10 cellular contexts compared by ENCODE assay signal in genomic region chrX:69028006-69028760, GRCh38.
A peak's percentile ranks its signal among the peaks of the same experiment; 100 is the strongest.
DNase-seq lines count a peak whose midpoint lies in the region; ATAC-seq and TF ChIP-seq lines count a peak whose summit lies in the region.
"Had no signal": no experiment of that assay in that cellular context is flagged by ENCODE, and none has a peak within 500 bp of the region (broad histone marks: within the 10 kb centered on the region; RNA-seq: fewer than 3 reads in every experiment).

No MANE protein-coding gene starts in this region.

- WGBS in smooth muscle cell (ENCODE audit: low lambda C conversion rate): 63% methylated on average over 8 of the region's 8 CpGs
- WGBS in tibial nerve, 2 donors: 61 to 73% methylated on average over 4 to 8 of the region's 8 CpGs

- H3K9me3 Mint-ChIP-seq in WTC11: no peaks in the 10 kb centered on the region
- H3K9me3 Mint-ChIP-seq: natural killer cell treated with Interleukin-12 subunit alpha and Interleukin-12 subunit beta and Interleukin-15 and Interleukin-18, amount 100 ng/mL, for 72 hours; T-helper 1 cell treated with Interleukin-12 subunit alpha and Interleukin-12 subunit beta and Interleukin-4 antibody, amounts not matched to agents 30 μg/mL and 1 μg/mL, for 36 hours had no signal

- H3K4me2 ChIP-seq in smooth muscle cell: peak overlapping the region; percentile 19

- no peak overlapping the region for H2AFZ ChIP-seq in smooth muscle cell (ENCODE audit: low read depth)

- H3K4me3 Mint-ChIP-seq in WTC11: no peak overlapping the region
- H3K4me3 Mint-ChIP-seq: natural killer cell treated with Interleukin-12 subunit alpha and Interleukin-12 subunit beta and Interleukin-15 and Interleukin-18, amount 100 ng/mL, for 72 hours; T-helper 1 cell treated with Interleukin-12 subunit alpha and Interleukin-12 subunit beta and Interleukin-4 antibody, amounts not matched to agents 30 μg/mL and 1 μg/mL, for 36 hours had no signal

- H3K9me3 ChIP-seq in smooth muscle cell (replicated peaks; ENCODE audit: low read depth) (no peaks in the 10 kb centered on the region), tibial nerve (no peaks in the 10 kb centered on the region)

- TF ChIP-seq CTCF in smooth muscle cell (IDR thresholded peaks at IDR 0.05; ENCODE audit: borderline replicate concordance, insufficient read depth, poor library complexity, severe bottlenecking): no peak
- no peak for TF ChIP-seq CTCF in tibial nerve (IDR thresholded peaks at IDR 0.05)
- TF ChIP-seq CTCF in WTC11 (IDR thresholded peaks at IDR 0.05): no peak

- peaks cover 4% of the 10 kb centered on the region; the same call in 1 of the 2 replicates for H3K27me3 Mint-ChIP-seq in WTC11 (ENCODE audit: low read depth)
- H3K27me3 Mint-ChIP-seq: natural killer cell treated with Interleukin-12 subunit alpha and Interleukin-12 subunit beta and Interleukin-15 and Interleukin-18, amount 100 ng/mL, for 72 hours had no signal

- H3K79me2 ChIP-seq in smooth muscle cell (ENCODE audit: low read depth): no peaks in the 10 kb centered on the region

- H3K36me3 Mint-ChIP-seq in WTC11: no peaks in the 10 kb centered on the region
- H3K36me3 Mint-ChIP-seq: natural killer cell treated with Interleukin-12 subunit alpha and Interleukin-12 subunit beta and Interleukin-15 and Interleukin-18, amount 100 ng/mL, for 72 hours had no signal

- H3K9ac ChIP-seq in smooth muscle cell (ENCODE audit: low read depth): peak overlapping the region; percentile 54

- CTCF ChIA-PET in WTC11 (lab: Charles Lee): interaction anchor here (1.6 kb wide), 1 partner anchor 200 kb away, joined by 5 read pairs; no protein-coding TSS in a partner anchor

- POLR2A ChIA-PET in WTC11 (lab: Charles Lee): no interaction called here

- H3K27ac ChIP-seq in smooth muscle cell (ENCODE audit: low read depth) (peak overlapping the region; percentile 91), tibial nerve (peak overlapping the region in 1 of 4 donors; percentile 37)

- DNase-seq in OCI-M1 (lab: John Stamatoyannopoulos, UW) (peak; percentile 50), smooth muscle cell (lab: John Stamatoyannopoulos, UW; ENCODE audit: unreplicated experiment) (no peak), retina (no peak), RKO (ENCODE audit: low spot score) (no peak), tibial nerve (ENCODE audit: low spot score in 2 of 2) (no peak), WTC11 (ENCODE audit: low spot score) (no peak)

- H3K27me3 ChIP-seq in smooth muscle cell (ENCODE audit: low read depth) (no peaks in the 10 kb centered on the region), tibial nerve (peaks cover 0 to 11% of the 10 kb centered on the region in 2 donors)

- TF ChIP-seq POLR2A in tibial nerve (IDR thresholded peaks at IDR 0.05): no peak

- ATAC-seq in GM19328 (IDR thresholded peaks at IDR 0.05; ENCODE audit: unreplicated experiment) (peak; percentile 87), HG02938 (IDR thresholded peaks at IDR 0.05; ENCODE audit: unreplicated experiment) (peak; percentile 93), WTC11 (no peak)
- ATAC-seq: natural killer cell treated with Interleukin-12 subunit alpha and Interleukin-12 subunit beta and Interleukin-15 and Interleukin-18, amount 100 ng/mL, for 72 hours had no signal

- H3K4me3 ChIP-seq in smooth muscle cell (no peak overlapping the region), tibial nerve (no peak overlapping the region)

- peaks cover 25% of the 10 kb centered on the region for H3K4me1 Mint-ChIP-seq in WTC11

- H3K27ac Mint-ChIP-seq in WTC11: no peak overlapping the region
- H3K27ac Mint-ChIP-seq: natural killer cell treated with Interleukin-12 subunit alpha and Interleukin-12 subunit beta and Interleukin-15 and Interleukin-18, amount 100 ng/mL, for 72 hours; T-helper 1 cell treated with Interleukin-12 subunit alpha and Interleukin-12 subunit beta and Interleukin-4 antibody, amounts not matched to agents 30 μg/mL and 1 μg/mL, for 36 hours had no signal

- H3K36me3 ChIP-seq in smooth muscle cell (ENCODE audit: low read depth) (no peaks in the 10 kb centered on the region), tibial nerve (no peaks in the 10 kb centered on the region)

- H3F3A ChIP-seq in smooth muscle cell (ENCODE audit: low read depth): no peaks in the 10 kb centered on the region

- no peaks in the 10 kb centered on the region for H4K20me1 ChIP-seq in smooth muscle cell (ENCODE audit: low read depth)

- H3K4me1 ChIP-seq in smooth muscle cell (ENCODE audit: low read depth) (no peaks in the 10 kb centered on the region), tibial nerve (peaks cover 0 to 12% (median 0%) of the 10 kb centered on the region in 4 donors)

- no peak for TF ChIP-seq EP300 in tibial nerve (IDR thresholded peaks at IDR 0.05)

TF ChIP-seq in WTC11, 78 proteins besides CTCF, POLR2A, EP300 and RAD21 (continues in another document):
- TF ChIP-seq STAT6 (CRISPR knock-in tag; conservative IDR thresholded peaks at IDR 0.05; ENCODE audit: low read depth) (no peak), ZNF121 (CRISPR knock-in tag; IDR thresholded peaks at IDR 0.05) (no peak), IRF1 (CRISPR knock-in tag; IDR thresholded peaks at IDR 0.05) (no peak), OVOL2 (CRISPR knock-in tag; IDR thresholded peaks at IDR 0.05; ENCODE audit: borderline replicate concordance) (no peak), NR1H2 (CRISPR knock-in tag; IDR thresholded peaks at IDR 0.05) (no peak), ZNF138 (CRISPR knock-in tag; conservative IDR thresholded peaks at IDR 0.05) (no peak), ETV6 (CRISPR knock-in tag; IDR thresholded peaks at IDR 0.05) (no peak), NFATC4 (CRISPR knock-in tag; IDR thresholded peaks at IDR 0.05) (no peak), E2F4 (CRISPR knock-in tag; IDR thresholded peaks at IDR 0.05; ENCODE audit: borderline replicate concordance, low read depth) (no peak), ZNF532 (CRISPR knock-in tag; IDR thresholded peaks at IDR 0.05; ENCODE audit: borderline replicate concordance) (no peak), RORB (CRISPR knock-in tag; IDR thresholded peaks at IDR 0.05) (no peak)
